In genomic region chr17:31434404-31435050, GRCh38 we compare ENCODE assay signal across 24 cellular contexts. TPM values are rescaled to one million over a fixed set of nuclear protein-coding genes. Genes with fewer than 3 reads are reported as not detected.
A peak's percentile ranks its signal among the peaks of the same experiment; 100 is the strongest.
DNase-seq lines count a peak whose midpoint lies in the region; ATAC-seq and TF ChIP-seq lines count a peak whose summit lies in the region.
"Had no signal": no experiment of that assay in that cellular context is flagged by ENCODE, and none has a peak within 500 bp of the region (broad histone marks: within the 10 kb centered on the region; RNA-seq: fewer than 3 reads in every experiment).

No MANE protein-coding gene starts in this region.

- H3K9ac ChIP-seq in neural progenitor cell = no peak overlapping the region

- H3K4me3 ChIP-seq in neural progenitor cell (no peak overlapping the region), WERI-Rb-1 (ENCODE audit: low read depth, low read length) (no peak overlapping the region)

- ATAC-seq in Right ventricle myocardium inferior = no peak
- ATAC-seq in natural killer cell treated with Interleukin-12 subunit alpha and Interleukin-12 subunit beta and Interleukin-15 and Interleukin-18, amount 100 ng/mL, for 72 hours = no peak
- ATAC-seq: Panc1, SK-N-SH treated with all-trans-retinoic acid at 6 μM for 48 hours had no signal

- no peak overlapping the region for H3K4me2 ChIP-seq in neural progenitor cell

- H3K36me3 Mint-ChIP-seq in glutamatergic neuron (ENCODE audit: unreplicated experiment) (peaks cover 9% of the 10 kb centered on the region), neural progenitor cell (no peaks in the 10 kb centered on the region)
- no peaks in the 10 kb centered on the region for H3K36me3 Mint-ChIP-seq in natural killer cell treated with Interleukin-12 subunit alpha and Interleukin-12 subunit beta and Interleukin-15 and Interleukin-18, amount 100 ng/mL, for 72 hours
- H3K36me3 Mint-ChIP-seq: CD14-positive monocyte had no signal

- H2AFZ ChIP-seq in neural progenitor cell (replicated peaks) = no peak overlapping the region

- H3K36me3 ChIP-seq in neural progenitor cell = no peaks in the 10 kb centered on the region
- H3K36me3 ChIP-seq in WERI-Rb-1 = peaks cover 13% of the 10 kb centered on the region; the same call in 1 of the 2 replicates

- no peaks in the 10 kb centered on the region for H3K79me2 ChIP-seq in neural progenitor cell (ENCODE audit: low read depth)

- peaks cover 9% of the 10 kb centered on the region for H3K9me3 Mint-ChIP-seq in glutamatergic neuron (ENCODE audit: unreplicated experiment)
- H3K9me3 Mint-ChIP-seq in neural progenitor cell = no peaks in the 10 kb centered on the region
- no peaks in the 10 kb centered on the region for H3K9me3 Mint-ChIP-seq in natural killer cell treated with Interleukin-12 subunit alpha and Interleukin-12 subunit beta and Interleukin-15 and Interleukin-18, amount 100 ng/mL, for 72 hours
- H3K9me3 Mint-ChIP-seq: HFFc6 had no signal

- DNase-seq in Right ventricle myocardium inferior (ENCODE audit: missing footprints) = peak; percentile 7
- no peak for DNase-seq in cardiac septum (ENCODE audit: low spot score)
- no peak for DNase-seq in glutamatergic neuron
- no peak for DNase-seq in neural progenitor cell (ENCODE audit: low spot score)
- no peak for DNase-seq in WERI-Rb-1
- no peak for DNase-seq in natural killer cell treated with Interleukin-12 subunit alpha and Interleukin-12 subunit beta and Interleukin-15 and Interleukin-18, amount 100 ng/mL, for 72 hours (ENCODE audit: low spot score)
- DNase-seq in GM19240 (ENCODE audit: insufficient read length, low spot score) = no peak
- DNase-seq: AML-193; DMS53; EL; GF-D8; H7; HFFc6; KBM-7; NCI-H1092 treated with DMSO at 0.1 percent for 48 hours; NCI-H146; NCI-H2029; NCI-H2227 treated with DMSO at 0.1 percent for 48 hours; NCI-H524; NCI-H774; NK-92 treated with Interleukin-12 subunit alpha and Interleukin-12 subunit beta, amount 100 ng/mL, for 24 hours had no signal

- peak overlapping the region; percentile 10 for H3K4me3 Mint-ChIP-seq in glutamatergic neuron (ENCODE audit: unreplicated experiment)
- peak overlapping the region; percentile 27 for H3K4me3 Mint-ChIP-seq in neural progenitor cell
- no peak overlapping the region for H3K4me3 Mint-ChIP-seq in natural killer cell treated with Interleukin-12 subunit alpha and Interleukin-12 subunit beta and Interleukin-15 and Interleukin-18, amount 100 ng/mL, for 72 hours
- H3K4me3 Mint-ChIP-seq: CD14-positive monocyte, HFFc6 had no signal

- H3K27me3 ChIP-seq in neural progenitor cell = no peaks in the 10 kb centered on the region
- H3K27me3 ChIP-seq in WERI-Rb-1 (ENCODE audit: insufficient read depth, low read depth, severe bottlenecking) = no peaks in the 10 kb centered on the region

- intact Hi-C loops in Right ventricle myocardium inferior (cut with DNase I) (loop anchor here (5.0 kb wide), 1 partner anchor 408 kb away; no protein-coding TSS in a partner anchor), cardiac septum (cut with DNase I) (loop anchor here (10.0 kb wide), 1 partner anchor 470 kb away; the partner anchor contains the start of gene UTP6)

- no peaks in the 10 kb centered on the region for H4K20me1 ChIP-seq in neural progenitor cell (ENCODE audit: low read depth)

- H3K27ac ChIP-seq in neural progenitor cell = no peak overlapping the region
- no peak overlapping the region for H3K27ac ChIP-seq in WERI-Rb-1

- H3F3A ChIP-seq in neural progenitor cell (ENCODE audit: low read depth) = peaks cover 6% of the 10 kb centered on the region

- peaks cover 13% of the 10 kb centered on the region for H3K4me1 ChIP-seq in neural progenitor cell

- H3K4me1 Mint-ChIP-seq in glutamatergic neuron (ENCODE audit: low read depth, unreplicated experiment) (peaks cover 17% of the 10 kb centered on the region), neural progenitor cell (peaks cover 31% of the 10 kb centered on the region)
- H3K4me1 Mint-ChIP-seq in natural killer cell treated with Interleukin-12 subunit alpha and Interleukin-12 subunit beta and Interleukin-15 and Interleukin-18, amount 100 ng/mL, for 72 hours (ENCODE audit: low read depth in 2 of 2) = peaks cover 0 to 9% of the 10 kb centered on the region in 2 donors

- H3K27me3 Mint-ChIP-seq in glutamatergic neuron (ENCODE audit: unreplicated experiment) (peaks cover 9% of the 10 kb centered on the region), neural progenitor cell (ENCODE audit: insufficient read depth, low read depth) (peaks cover 10% of the 10 kb centered on the region)
- H3K27me3 Mint-ChIP-seq in natural killer cell treated with Interleukin-12 subunit alpha and Interleukin-12 subunit beta and Interleukin-15 and Interleukin-18, amount 100 ng/mL, for 72 hours = peaks cover 10 to 14% of the 10 kb centered on the region in 2 donors

- H3K9me3 ChIP-seq in neural progenitor cell (ENCODE audit: low read depth) = no peaks in the 10 kb centered on the region
- H3K9me3 ChIP-seq in WERI-Rb-1 (ENCODE audit: severe bottlenecking) = no peaks in the 10 kb centered on the region

- H3K27ac Mint-ChIP-seq in glutamatergic neuron (ENCODE audit: unreplicated experiment) = no peak overlapping the region
- H3K27ac Mint-ChIP-seq in neural progenitor cell = peak overlapping the region; percentile 48
- H3K27ac Mint-ChIP-seq in natural killer cell treated with Interleukin-12 subunit alpha and Interleukin-12 subunit beta and Interleukin-15 and Interleukin-18, amount 100 ng/mL, for 72 hours = peak overlapping the region in 1 of 2 donors; percentile 62
- H3K27ac Mint-ChIP-seq: CD14-positive monocyte, HFFc6 had no signal

- TF ChIP-seq CTCF in glutamatergic neuron (IDR thresholded peaks at IDR 0.05; ENCODE audit: partially characterized antibody, unreplicated experiment) = no peak
- TF ChIP-seq CTCF in neural progenitor cell (IDR thresholded peaks at IDR 0.05) = no peak
- no peak for TF ChIP-seq CTCF in WERI-Rb-1 (IDR thresholded peaks at IDR 0.05; ENCODE audit: low read depth, low read length)

RNA-seq across cellular contexts. Expression of gene RAB11FIP4, which starts 43.1 kb away (rescaled TPM):
- total RNA-seq in Right ventricle myocardium inferior (13.6 TPM), cardiac septum (4.9 TPM), glutamatergic neuron (ENCODE audit: unreplicated experiment) (103 TPM), neural progenitor cell (ENCODE audit: low replicate concordance) (10.2 and 19.1 TPM in 2 replicates)
- 10 to 100 TPM; 16.2 to 21.6 TPM for total RNA-seq in natural killer cell treated with Interleukin-12 subunit alpha and Interleukin-12 subunit beta and Interleukin-15 and Interleukin-18, amount 100 ng/mL, for 72 hours
